2 cellular contexts compared by ENCODE assay signal in the genomic region with DNA sequence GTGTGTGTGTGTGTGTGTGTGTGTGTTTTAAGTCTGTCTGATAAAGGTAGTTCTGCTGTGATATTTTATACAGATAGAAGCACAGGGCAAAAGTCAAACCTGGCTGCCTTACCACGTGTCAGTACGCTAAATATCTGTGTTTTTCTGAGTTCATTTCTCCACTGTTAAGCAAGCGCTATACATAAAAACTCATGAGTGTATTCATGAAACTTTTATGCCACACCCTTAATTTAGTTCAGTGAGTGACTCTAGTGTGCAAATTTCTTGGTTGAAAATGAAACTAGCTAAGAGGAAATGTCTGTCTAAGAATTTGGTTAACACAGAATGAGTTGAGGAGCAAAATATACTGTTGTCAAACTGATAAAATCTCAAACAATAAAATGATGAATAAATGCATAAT.
TF ChIP-seq lines count a peak whose summit lies in the region.

No MANE protein-coding gene starts in this region.

TF ChIP-seq in GM23338, 12 proteins besides CTCF, POLR2A, EP300 and RAD21 (continued from another document):
- TF ChIP-seq, protein P1, sequence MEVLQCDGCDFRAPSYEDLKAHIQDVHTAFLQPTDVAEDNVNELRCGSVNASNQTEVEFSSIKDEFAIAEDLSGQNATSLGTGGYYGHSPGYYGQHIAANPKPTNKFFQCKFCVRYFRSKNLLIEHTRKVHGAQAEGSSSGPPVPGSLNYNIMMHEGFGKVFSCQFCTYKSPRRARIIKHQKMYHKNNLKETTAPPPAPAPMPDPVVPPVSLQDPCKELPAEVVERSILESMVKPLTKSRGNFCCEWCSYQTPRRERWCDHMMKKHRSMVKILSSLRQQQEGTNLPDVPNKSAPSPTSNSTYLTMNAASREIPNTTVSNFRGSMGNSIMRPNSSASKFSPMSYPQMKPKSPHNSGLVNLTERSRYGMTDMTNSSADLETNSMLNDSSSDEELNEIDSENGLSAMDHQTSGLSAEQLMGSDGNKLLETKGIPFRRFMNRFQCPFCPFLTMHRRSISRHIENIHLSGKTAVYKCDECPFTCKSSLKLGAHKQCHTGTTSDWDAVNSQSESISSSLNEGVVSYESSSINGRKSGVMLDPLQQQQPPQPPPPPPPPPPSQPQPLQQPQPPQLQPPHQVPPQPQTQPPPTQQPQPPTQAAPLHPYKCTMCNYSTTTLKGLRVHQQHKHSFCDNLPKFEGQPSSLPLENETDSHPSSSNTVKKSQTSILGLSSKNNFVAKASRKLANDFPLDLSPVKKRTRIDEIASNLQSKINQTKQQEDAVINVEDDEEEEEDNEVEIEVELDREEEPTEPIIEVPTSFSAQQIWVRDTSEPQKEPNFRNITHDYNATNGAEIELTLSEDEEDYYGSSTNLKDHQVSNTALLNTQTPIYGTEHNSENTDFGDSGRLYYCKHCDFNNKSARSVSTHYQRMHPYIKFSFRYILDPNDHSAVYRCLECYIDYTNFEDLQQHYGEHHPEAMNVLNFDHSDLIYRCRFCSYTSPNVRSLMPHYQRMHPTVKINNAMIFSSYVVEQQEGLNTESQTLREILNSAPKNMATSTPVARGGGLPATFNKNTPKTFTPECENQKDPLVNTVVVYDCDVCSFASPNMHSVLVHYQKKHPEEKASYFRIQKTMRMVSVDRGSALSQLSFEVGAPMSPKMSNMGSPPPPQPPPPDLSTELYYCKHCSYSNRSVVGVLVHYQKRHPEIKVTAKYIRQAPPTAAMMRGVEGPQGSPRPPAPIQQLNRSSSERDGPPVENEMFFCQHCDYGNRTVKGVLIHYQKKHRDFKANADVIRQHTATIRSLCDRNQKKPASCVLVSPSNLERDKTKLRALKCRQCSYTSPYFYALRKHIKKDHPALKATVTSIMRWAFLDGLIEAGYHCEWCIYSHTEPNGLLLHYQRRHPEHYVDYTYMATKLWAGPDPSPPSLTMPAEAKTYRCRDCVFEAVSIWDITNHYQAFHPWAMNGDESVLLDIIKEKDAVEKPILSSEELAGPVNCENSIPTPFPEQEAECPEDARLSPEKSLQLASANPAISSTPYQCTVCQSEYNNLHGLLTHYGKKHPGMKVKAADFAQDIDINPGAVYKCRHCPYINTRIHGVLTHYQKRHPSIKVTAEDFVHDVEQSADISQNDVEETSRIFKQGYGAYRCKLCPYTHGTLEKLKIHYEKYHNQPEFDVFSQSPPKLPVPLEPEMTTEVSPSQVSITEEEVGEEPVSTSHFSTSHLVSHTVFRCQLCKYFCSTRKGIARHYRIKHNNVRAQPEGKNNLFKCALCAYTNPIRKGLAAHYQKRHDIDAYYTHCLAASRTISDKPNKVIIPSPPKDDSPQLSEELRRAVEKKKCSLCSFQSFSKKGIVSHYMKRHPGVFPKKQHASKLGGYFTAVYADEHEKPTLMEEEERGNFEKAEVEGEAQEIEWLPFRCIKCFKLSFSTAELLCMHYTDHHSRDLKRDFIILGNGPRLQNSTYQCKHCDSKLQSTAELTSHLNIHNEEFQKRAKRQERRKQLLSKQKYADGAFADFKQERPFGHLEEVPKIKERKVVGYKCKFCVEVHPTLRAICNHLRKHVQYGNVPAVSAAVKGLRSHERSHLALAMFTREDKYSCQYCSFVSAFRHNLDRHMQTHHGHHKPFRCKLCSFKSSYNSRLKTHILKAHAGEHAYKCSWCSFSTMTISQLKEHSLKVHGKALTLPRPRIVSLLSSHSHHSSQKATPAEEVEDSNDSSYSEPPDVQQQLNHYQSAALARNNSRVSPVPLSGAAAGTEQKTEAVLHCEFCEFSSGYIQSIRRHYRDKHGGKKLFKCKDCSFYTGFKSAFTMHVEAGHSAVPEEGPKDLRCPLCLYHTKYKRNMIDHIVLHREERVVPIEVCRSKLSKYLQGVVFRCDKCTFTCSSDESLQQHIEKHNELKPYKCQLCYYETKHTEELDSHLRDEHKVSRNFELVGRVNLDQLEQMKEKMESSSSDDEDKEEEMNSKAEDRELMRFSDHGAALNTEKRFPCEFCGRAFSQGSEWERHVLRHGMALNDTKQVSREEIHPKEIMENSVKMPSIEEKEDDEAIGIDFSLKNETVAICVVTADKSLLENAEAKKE (CRISPR knock-in tag; IDR thresholded peaks at IDR 0.05), result no peak
- TF ChIP-seq POLR2AphosphoS5 (IDR thresholded peaks at IDR 0.05; ENCODE audit: low read depth) (no peak), STAT1 (IDR thresholded peaks at IDR 0.05; ENCODE audit: unreplicated experiment) (no peak), ZNF114 (CRISPR knock-in tag; IDR thresholded peaks at IDR 0.05) (no peak), NANOG (IDR thresholded peaks at IDR 0.05; ENCODE audit: borderline replicate concordance) (no peak)
- TF ChIP-seq, protein P2, sequence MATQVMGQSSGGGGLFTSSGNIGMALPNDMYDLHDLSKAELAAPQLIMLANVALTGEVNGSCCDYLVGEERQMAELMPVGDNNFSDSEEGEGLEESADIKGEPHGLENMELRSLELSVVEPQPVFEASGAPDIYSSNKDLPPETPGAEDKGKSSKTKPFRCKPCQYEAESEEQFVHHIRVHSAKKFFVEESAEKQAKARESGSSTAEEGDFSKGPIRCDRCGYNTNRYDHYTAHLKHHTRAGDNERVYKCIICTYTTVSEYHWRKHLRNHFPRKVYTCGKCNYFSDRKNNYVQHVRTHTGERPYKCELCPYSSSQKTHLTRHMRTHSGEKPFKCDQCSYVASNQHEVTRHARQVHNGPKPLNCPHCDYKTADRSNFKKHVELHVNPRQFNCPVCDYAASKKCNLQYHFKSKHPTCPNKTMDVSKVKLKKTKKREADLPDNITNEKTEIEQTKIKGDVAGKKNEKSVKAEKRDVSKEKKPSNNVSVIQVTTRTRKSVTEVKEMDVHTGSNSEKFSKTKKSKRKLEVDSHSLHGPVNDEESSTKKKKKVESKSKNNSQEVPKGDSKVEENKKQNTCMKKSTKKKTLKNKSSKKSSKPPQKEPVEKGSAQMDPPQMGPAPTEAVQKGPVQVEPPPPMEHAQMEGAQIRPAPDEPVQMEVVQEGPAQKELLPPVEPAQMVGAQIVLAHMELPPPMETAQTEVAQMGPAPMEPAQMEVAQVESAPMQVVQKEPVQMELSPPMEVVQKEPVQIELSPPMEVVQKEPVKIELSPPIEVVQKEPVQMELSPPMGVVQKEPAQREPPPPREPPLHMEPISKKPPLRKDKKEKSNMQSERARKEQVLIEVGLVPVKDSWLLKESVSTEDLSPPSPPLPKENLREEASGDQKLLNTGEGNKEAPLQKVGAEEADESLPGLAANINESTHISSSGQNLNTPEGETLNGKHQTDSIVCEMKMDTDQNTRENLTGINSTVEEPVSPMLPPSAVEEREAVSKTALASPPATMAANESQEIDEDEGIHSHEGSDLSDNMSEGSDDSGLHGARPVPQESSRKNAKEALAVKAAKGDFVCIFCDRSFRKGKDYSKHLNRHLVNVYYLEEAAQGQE (IDR thresholded peaks at IDR 0.05; ENCODE audit: unreplicated experiment), result no peak
- TF ChIP-seq, protein P3, sequence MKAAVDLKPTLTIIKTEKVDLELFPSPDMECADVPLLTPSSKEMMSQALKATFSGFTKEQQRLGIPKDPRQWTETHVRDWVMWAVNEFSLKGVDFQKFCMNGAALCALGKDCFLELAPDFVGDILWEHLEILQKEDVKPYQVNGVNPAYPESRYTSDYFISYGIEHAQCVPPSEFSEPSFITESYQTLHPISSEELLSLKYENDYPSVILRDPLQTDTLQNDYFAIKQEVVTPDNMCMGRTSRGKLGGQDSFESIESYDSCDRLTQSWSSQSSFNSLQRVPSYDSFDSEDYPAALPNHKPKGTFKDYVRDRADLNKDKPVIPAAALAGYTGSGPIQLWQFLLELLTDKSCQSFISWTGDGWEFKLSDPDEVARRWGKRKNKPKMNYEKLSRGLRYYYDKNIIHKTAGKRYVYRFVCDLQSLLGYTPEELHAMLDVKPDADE (IDR thresholded peaks at IDR 0.05), result no peak

TF ChIP-seq in WTC11, 78 proteins besides CTCF, POLR2A, EP300 and RAD21 (continued from another document):
- TF ChIP-seq, protein P4, sequence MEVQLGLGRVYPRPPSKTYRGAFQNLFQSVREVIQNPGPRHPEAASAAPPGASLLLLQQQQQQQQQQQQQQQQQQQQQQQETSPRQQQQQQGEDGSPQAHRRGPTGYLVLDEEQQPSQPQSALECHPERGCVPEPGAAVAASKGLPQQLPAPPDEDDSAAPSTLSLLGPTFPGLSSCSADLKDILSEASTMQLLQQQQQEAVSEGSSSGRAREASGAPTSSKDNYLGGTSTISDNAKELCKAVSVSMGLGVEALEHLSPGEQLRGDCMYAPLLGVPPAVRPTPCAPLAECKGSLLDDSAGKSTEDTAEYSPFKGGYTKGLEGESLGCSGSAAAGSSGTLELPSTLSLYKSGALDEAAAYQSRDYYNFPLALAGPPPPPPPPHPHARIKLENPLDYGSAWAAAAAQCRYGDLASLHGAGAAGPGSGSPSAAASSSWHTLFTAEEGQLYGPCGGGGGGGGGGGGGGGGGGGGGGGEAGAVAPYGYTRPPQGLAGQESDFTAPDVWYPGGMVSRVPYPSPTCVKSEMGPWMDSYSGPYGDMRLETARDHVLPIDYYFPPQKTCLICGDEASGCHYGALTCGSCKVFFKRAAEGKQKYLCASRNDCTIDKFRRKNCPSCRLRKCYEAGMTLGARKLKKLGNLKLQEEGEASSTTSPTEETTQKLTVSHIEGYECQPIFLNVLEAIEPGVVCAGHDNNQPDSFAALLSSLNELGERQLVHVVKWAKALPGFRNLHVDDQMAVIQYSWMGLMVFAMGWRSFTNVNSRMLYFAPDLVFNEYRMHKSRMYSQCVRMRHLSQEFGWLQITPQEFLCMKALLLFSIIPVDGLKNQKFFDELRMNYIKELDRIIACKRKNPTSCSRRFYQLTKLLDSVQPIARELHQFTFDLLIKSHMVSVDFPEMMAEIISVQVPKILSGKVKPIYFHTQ (CRISPR knock-in tag; IDR thresholded peaks at IDR 0.05), result no peak
- TF ChIP-seq, protein P5, sequence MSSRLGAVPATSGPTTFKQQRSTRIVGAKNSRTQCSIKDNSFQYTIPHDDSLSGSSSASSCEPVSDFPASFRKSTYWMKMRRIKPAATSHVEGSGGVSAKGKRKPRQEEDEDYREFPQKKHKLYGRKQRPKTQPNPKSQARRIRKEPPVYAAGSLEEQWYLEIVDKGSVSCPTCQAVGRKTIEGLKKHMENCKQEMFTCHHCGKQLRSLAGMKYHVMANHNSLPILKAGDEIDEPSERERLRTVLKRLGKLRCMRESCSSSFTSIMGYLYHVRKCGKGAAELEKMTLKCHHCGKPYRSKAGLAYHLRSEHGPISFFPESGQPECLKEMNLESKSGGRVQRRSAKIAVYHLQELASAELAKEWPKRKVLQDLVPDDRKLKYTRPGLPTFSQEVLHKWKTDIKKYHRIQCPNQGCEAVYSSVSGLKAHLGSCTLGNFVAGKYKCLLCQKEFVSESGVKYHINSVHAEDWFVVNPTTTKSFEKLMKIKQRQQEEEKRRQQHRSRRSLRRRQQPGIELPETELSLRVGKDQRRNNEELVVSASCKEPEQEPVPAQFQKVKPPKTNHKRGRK (CRISPR knock-in tag; IDR thresholded peaks at IDR 0.05; ENCODE audit: borderline replicate concordance), result no peak
- TF ChIP-seq, protein P6, sequence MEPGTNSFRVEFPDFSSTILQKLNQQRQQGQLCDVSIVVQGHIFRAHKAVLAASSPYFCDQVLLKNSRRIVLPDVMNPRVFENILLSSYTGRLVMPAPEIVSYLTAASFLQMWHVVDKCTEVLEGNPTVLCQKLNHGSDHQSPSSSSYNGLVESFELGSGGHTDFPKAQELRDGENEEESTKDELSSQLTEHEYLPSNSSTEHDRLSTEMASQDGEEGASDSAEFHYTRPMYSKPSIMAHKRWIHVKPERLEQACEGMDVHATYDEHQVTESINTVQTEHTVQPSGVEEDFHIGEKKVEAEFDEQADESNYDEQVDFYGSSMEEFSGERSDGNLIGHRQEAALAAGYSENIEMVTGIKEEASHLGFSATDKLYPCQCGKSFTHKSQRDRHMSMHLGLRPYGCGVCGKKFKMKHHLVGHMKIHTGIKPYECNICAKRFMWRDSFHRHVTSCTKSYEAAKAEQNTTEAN (CRISPR knock-in tag; IDR thresholded peaks at IDR 0.05), result no peak
- no peak for TF ChIP-seq ZNF423 (CRISPR knock-in tag; IDR thresholded peaks at IDR 0.05)
- TF ChIP-seq ZNF416 (CRISPR knock-in tag; IDR thresholded peaks at IDR 0.05), result no peak
- TF ChIP-seq EMX1 (CRISPR knock-in tag; IDR thresholded peaks at IDR 0.05), result no peak
- TF ChIP-seq SMAD3 (CRISPR knock-in tag; IDR thresholded peaks at IDR 0.05; ENCODE audit: borderline replicate concordance), result no peak
- TF ChIP-seq NFATC4 (CRISPR knock-in tag; IDR thresholded peaks at IDR 0.05), result no peak
TF ChIP-seq in WTC11: peak in this region for 0.
